8 cellular contexts compared by ENCODE assay signal in genomic region chr12:103955811-103956514, GRCh38. TPM values are rescaled to one million over a fixed set of nuclear protein-coding genes. Genes with fewer than 3 reads are reported as not detected.
DNase-seq lines count a peak whose midpoint lies in the region; ATAC-seq and TF ChIP-seq lines count a peak whose summit lies in the region.

No MANE protein-coding gene starts in this region.

- H3K9ac ChIP-seq in HUES6 (ENCODE audit: low read length), result peak overlapping the region; percentile 92

- POLR2A ChIA-PET in AG04450 (lab: Yijun Ruan, JAX), result interaction anchor here (0.7 to 2.8 kb wide), 4 partner anchors 10 to 136 kb away, joined by 3 to 42 read pairs (median 6); partner anchors contain the start of genes HSP90B1 and TDG

- CTCF ChIA-PET in AG04450 (lab: Charles Lee), result interaction anchor here (0.8 to 2.6 kb wide), 4 partner anchors 10 to 153 kb away, joined by 3 to 14 read pairs (median 4); partner anchors contain the start of genes HCFC2 and TDG

- intact Hi-C loops in right lobe of liver (cut with DNase I) (no loop called here), upper lobe of right lung (cut with DNase I) (no loop called here), head of caudate nucleus (cut with DNase I) (loop anchor here (5.0 kb wide), 1 partner anchor 181 kb away; the partner anchor contains the start of gene NFYB)

- no peak for TF ChIP-seq POLR2A in right lobe of liver (IDR thresholded peaks at IDR 0.05)

- DNase-seq in AG04450 (ENCODE audit: low read depth, low spot score), result no peak
- DNase-seq in brain microvascular endothelial cell, result no peak
- DNase-seq in right lobe of liver, result no peak
- no peak for DNase-seq in upper lobe of right lung
- no peak for DNase-seq in head of caudate nucleus
- no peak for DNase-seq in SW 1271 (lab: John Stamatoyannopoulos, UW)

- H3K27ac ChIP-seq in AG04450 (ENCODE audit: low read depth, low read length) (peak overlapping the region; percentile 91), HUES6 (ENCODE audit: low read depth, low read length) (peak overlapping the region; percentile 62), brain microvascular endothelial cell (peak overlapping the region; percentile 89), right lobe of liver (peak overlapping the region in 2 of 3 donors; percentile 69 to 82), upper lobe of right lung (peak overlapping the region; percentile 84)

- H3K36me3 ChIP-seq in HUES6 (ENCODE audit: control insufficient read depth, insufficient read depth, low read length), result peaks cover 38% of the 10 kb centered on the region
- peaks cover 25% of the 10 kb centered on the region for H3K36me3 ChIP-seq in brain microvascular endothelial cell (replicated peaks)
- peaks cover 0 to 18% (median under 1%) of the 10 kb centered on the region in 4 donors for H3K36me3 ChIP-seq in right lobe of liver
- H3K36me3 ChIP-seq in upper lobe of right lung, result peaks cover 24% of the 10 kb centered on the region

- no peak for ATAC-seq in right lobe of liver
- ATAC-seq in upper lobe of right lung, result no peak
- ATAC-seq in GM18867 (IDR thresholded peaks at IDR 0.05; ENCODE audit: unreplicated experiment), result no peak

- peaks cover 5% of the 10 kb centered on the region for H3K4me1 ChIP-seq in HUES6 (ENCODE audit: control insufficient read depth, insufficient read depth, low read length)
- peaks cover 0 to 12% (median 4%) of the 10 kb centered on the region in 4 donors for H3K4me1 ChIP-seq in right lobe of liver
- H3K4me1 ChIP-seq in upper lobe of right lung, result peaks cover 22% of the 10 kb centered on the region

- H3K27me3 ChIP-seq in AG04450 (ENCODE audit: control insufficient read depth, insufficient read depth, low read length), result no peaks in the 10 kb centered on the region
- H3K27me3 ChIP-seq in HUES6 (ENCODE audit: control insufficient read depth, insufficient read depth, low read length), result no peaks in the 10 kb centered on the region
- no peaks in the 10 kb centered on the region for H3K27me3 ChIP-seq in brain microvascular endothelial cell (replicated peaks)
- no peaks in the 10 kb centered on the region for H3K27me3 ChIP-seq in right lobe of liver
- no peaks in the 10 kb centered on the region for H3K27me3 ChIP-seq in upper lobe of right lung

- H3K4me3 ChIP-seq in AG04450 (ENCODE audit: low read depth, low read length), result peak overlapping the region; percentile 83
- H3K4me3 ChIP-seq in HUES6 (ENCODE audit: low read depth, low read length), result peak overlapping the region; percentile 90
- peak overlapping the region; percentile 92 for H3K4me3 ChIP-seq in brain microvascular endothelial cell (ENCODE audit: low read depth, low read length)
- peak overlapping the region; percentile 80 to 89 (median 82) for H3K4me3 ChIP-seq in right lobe of liver
- H3K4me3 ChIP-seq in upper lobe of right lung, result peak overlapping the region; percentile 92

- 38% methylated on average over 7 of the region's 7 CpGs for WGBS in right lobe of liver (ENCODE audit: insufficient coverage, low coverage, low lambda C conversion rate, missing lambda C conversion rate)

- H3K9me3 ChIP-seq in AG04450 (ENCODE audit: control insufficient read depth, insufficient read depth, low read length) (no peaks in the 10 kb centered on the region; the same call in 1 of the 2 replicates), HUES6 (ENCODE audit: control insufficient read depth, insufficient read depth, low read depth, low read length) (no peaks in the 10 kb centered on the region), right lobe of liver (no peaks in the 10 kb centered on the region), upper lobe of right lung (no peaks in the 10 kb centered on the region)

- TF ChIP-seq CTCF in AG04450 (IDR thresholded peaks at IDR 0.05; ENCODE audit: low read depth, low read length) (no peak), brain microvascular endothelial cell (IDR thresholded peaks at IDR 0.05; ENCODE audit: low read depth, low read length, missing control alignments) (no peak), right lobe of liver (IDR thresholded peaks at IDR 0.05) (no peak), upper lobe of right lung (IDR thresholded peaks at IDR 0.05) (no peak)

- in situ Hi-C loops in brain microvascular endothelial cell (cut with HindIII; ENCODE audit: low pct_ligation_motif_present, low sequenced_read_pairs), result no loop called here

RNA-seq across cellular contexts. Expression of gene TDG, which starts 9.7 kb away (rescaled TPM):
- polyA plus RNA-seq in AG04450 (2011; rRNA removed), result 20.4 and 28.4 TPM in 2 replicates
- polyA minus RNA-seq in AG04450 (2011; rRNA and poly(A)+ RNA removed), result 9.2 and 15.9 TPM in 2 replicates
- 10 to 100 TPM in 2 of 6 experiments, 1 to 10 TPM in 4; 4.9 to 14.1 (median 9.5) TPM for total RNA-seq in right lobe of liver
- total RNA-seq in upper lobe of right lung, result 18.1 TPM

RNA-seq across cellular contexts. Expression of gene HSP90B1, which starts 25.8 kb away (rescaled TPM):
- polyA plus RNA-seq in AG04450 (2011; rRNA removed), result 600 and 848 TPM in 2 replicates
- polyA minus RNA-seq in AG04450 (2011; rRNA and poly(A)+ RNA removed), result 204 and 360 TPM in 2 replicates
- 1,000 to 10,000 TPM in 1 of 6 experiments, 100 to 1,000 TPM in 5; 472 to 1,038 (median 633) TPM for total RNA-seq in right lobe of liver
- 676 TPM for total RNA-seq in upper lobe of right lung
